In the genomic region with DNA sequence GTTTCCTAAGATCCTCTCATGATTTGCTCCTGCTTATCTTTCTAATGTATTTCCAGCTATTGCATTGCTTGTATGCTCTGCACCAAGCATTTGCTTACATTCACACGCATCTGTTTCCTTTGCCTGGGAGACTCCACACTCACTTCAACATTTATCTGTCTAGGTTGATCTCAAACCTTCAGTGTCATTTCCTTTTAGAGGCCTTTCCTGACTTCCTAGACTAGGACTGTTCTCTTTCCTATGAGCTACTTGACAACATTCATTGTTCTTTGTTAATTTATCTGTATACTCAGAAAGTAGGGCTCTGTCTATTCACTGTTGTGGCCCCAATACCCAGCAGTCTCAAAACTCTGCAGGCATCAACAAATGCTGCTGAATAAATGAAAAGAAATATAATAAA, we compare ENCODE assay signal across 19 cellular contexts.
DNase-seq lines count a peak whose midpoint lies in the region; ATAC-seq and TF ChIP-seq lines count a peak whose summit lies in the region.
"Had no signal": no experiment of that assay in that cellular context is flagged by ENCODE, and none has a peak within 500 bp of the region (broad histone marks: within the 10 kb centered on the region; RNA-seq: fewer than 3 reads in every experiment).

No MANE protein-coding gene starts in this region.

- POLR2A ChIA-PET in WTC11 (lab: Charles Lee): no interaction called here
- POLR2A ChIA-PET in activated CD4-positive, alpha-beta T cell treated with anti-CD3 and anti-CD28 coated beads for 36 hours (lab: Charles Lee): no interaction called here

- TF ChIP-seq CTCF in WTC11 (IDR thresholded peaks at IDR 0.05): no peak
- TF ChIP-seq CTCF in foreskin keratinocyte (conservative IDR thresholded peaks at IDR 0.05): no peak

- H3K4me1 Mint-ChIP-seq in WTC11: peaks cover 20% of the 10 kb centered on the region
- H3K4me1 Mint-ChIP-seq in activated CD4-positive, alpha-beta T cell treated with anti-CD3 and anti-CD28 coated beads for 36 hours: no peaks in the 10 kb centered on the region

- 83 to 88% methylated on average over 1 of the region's 1 CpG for WGBS in mesodermal cell (ENCODE audit: insufficient coverage in 2 of 2), 2 experiments

- no peaks in the 10 kb centered on the region for H3K9me3 Mint-ChIP-seq in WTC11
- no peaks in the 10 kb centered on the region for H3K9me3 Mint-ChIP-seq in activated CD4-positive, alpha-beta T cell treated with anti-CD3 and anti-CD28 coated beads for 36 hours (ENCODE audit: low read depth)
- H3K9me3 Mint-ChIP-seq: CD8-positive, alpha-beta T cell had no signal

- H3K36me3 Mint-ChIP-seq in WTC11: peaks cover 5% of the 10 kb centered on the region
- no peaks in the 10 kb centered on the region for H3K36me3 Mint-ChIP-seq in activated CD4-positive, alpha-beta T cell treated with anti-CD3 and anti-CD28 coated beads for 36 hours (ENCODE audit: low read depth)
- H3K36me3 Mint-ChIP-seq: CD8-positive, alpha-beta T cell had no signal

- H3K4me1 ChIP-seq in foreskin keratinocyte (peaks cover 41% of the 10 kb centered on the region), mesodermal cell (ENCODE audit: control insufficient read depth, insufficient read depth, low read length, poor library complexity, severe bottlenecking) (peaks cover 7% of the 10 kb centered on the region)

- no peak for ATAC-seq in WTC11
- no peak for ATAC-seq in foreskin keratinocyte
- ATAC-seq in GM19395 (IDR thresholded peaks at IDR 0.05; ENCODE audit: unreplicated experiment): no peak
- no peak for ATAC-seq in HG03460 (IDR thresholded peaks at IDR 0.05; ENCODE audit: unreplicated experiment)
- no peak for ATAC-seq in activated CD4-positive, alpha-beta T cell treated with anti-CD3 and anti-CD28 coated beads for 36 hours
- ATAC-seq: CD8-positive, alpha-beta T cell had no signal

- H3K27me3 ChIP-seq in foreskin keratinocyte: no peaks in the 10 kb centered on the region
- H3K27me3 ChIP-seq: BLaER1 treated with 17β-estradiol and CSF1 and Interleukin-3, amounts not matched to agents 10 nM and 100 nM had no signal

- CTCF ChIA-PET in WTC11 (lab: Charles Lee): interaction anchor here (2.0 kb wide), 1 partner anchor 247 kb away, joined by 5 read pairs; no protein-coding TSS in a partner anchor
- CTCF ChIA-PET in activated CD4-positive, alpha-beta T cell treated with anti-CD3 and anti-CD28 coated beads for 36 hours (lab: Charles Lee): interaction anchor here (1.0 kb wide), 1 partner anchor 375 kb away, joined by 3 read pairs; no protein-coding TSS in a partner anchor

- H3K27me3 Mint-ChIP-seq in WTC11 (ENCODE audit: low read depth): no peaks in the 10 kb centered on the region
- peaks cover 2% of the 10 kb centered on the region for H3K27me3 Mint-ChIP-seq in activated CD4-positive, alpha-beta T cell treated with anti-CD3 and anti-CD28 coated beads for 36 hours

- peaks cover 12% of the 10 kb centered on the region for H3K36me3 ChIP-seq in mesodermal cell (ENCODE audit: control insufficient read depth, insufficient read depth, low read length)

- DNase-seq in WTC11 (ENCODE audit: low spot score) (no peak), dermis blood vessel endothelial cell (peak; percentile 84), foreskin keratinocyte (no peak), NCI-H446 treated with DMSO at 0.1 percent for 48 hours (lab: John Stamatoyannopoulos, UW) (no peak)
- no peak for DNase-seq in activated CD4-positive, alpha-beta T cell treated with anti-CD3 and anti-CD28 coated beads for 36 hours
- DNase-seq: Calu3; CD8-positive, alpha-beta T cell; DMS53; EL; NCI-H1417; NCI-H2029; NCI-H2171 treated with DMSO at 0.1 percent for 48 hours; NK-92 treated with Interleukin-12 subunit alpha and Interleukin-12 subunit beta, amount 100 ng/mL, for 24 hours; Right ventricle myocardium superior had no signal

- no peak overlapping the region for H3K4me3 Mint-ChIP-seq in WTC11
- H3K4me3 Mint-ChIP-seq in activated CD4-positive, alpha-beta T cell treated with anti-CD3 and anti-CD28 coated beads for 36 hours: no peak overlapping the region
- H3K4me3 Mint-ChIP-seq: CD8-positive, alpha-beta T cell had no signal

- H3K9me3 ChIP-seq in mesodermal cell (ENCODE audit: control insufficient read depth, low read length): no peaks in the 10 kb centered on the region

- H3K27ac ChIP-seq in foreskin keratinocyte (peak overlapping the region; percentile 63), mesodermal cell (ENCODE audit: low read depth, low read length, severe bottlenecking) (peak overlapping the region; percentile 57)
- H3K27ac ChIP-seq: BLaER1 treated with 17β-estradiol and CSF1 and Interleukin-3, amounts not matched to agents 10 nM and 100 nM; KMS-11 had no signal

- intact Hi-C loops in activated CD4-positive, alpha-beta T cell treated with anti-CD3 and anti-CD28 coated beads for 36 hours (cut with DNase I, micrococcal nuclease): no loop called here

- H3K4me3 ChIP-seq in mesodermal cell (ENCODE audit: extremely low read depth, insufficient read depth, low read length, poor library complexity, severe bottlenecking): no peak overlapping the region
- H3K4me3 ChIP-seq: BLaER1 treated with 17β-estradiol and CSF1 and Interleukin-3, amounts not matched to agents 10 nM and 100 nM had no signal

- peak overlapping the region; percentile 12; the same call in 1 of the 2 replicates for H3K27ac Mint-ChIP-seq in WTC11
- H3K27ac Mint-ChIP-seq in activated CD4-positive, alpha-beta T cell treated with anti-CD3 and anti-CD28 coated beads for 36 hours: no peak overlapping the region
- H3K27ac Mint-ChIP-seq: CD8-positive, alpha-beta T cell had no signal

TF ChIP-seq in WTC11, 78 proteins besides CTCF, POLR2A, EP300 and RAD21:
- TF ChIP-seq GRHL2 (CRISPR knock-in tag; IDR thresholded peaks at IDR 0.05; ENCODE audit: insufficient replicate concordance, severe bottlenecking) (no peak), CBFB (CRISPR knock-in tag; IDR thresholded peaks at IDR 0.05; ENCODE audit: low read depth) (no peak), HMGA2 (CRISPR knock-in tag; IDR thresholded peaks at IDR 0.05) (0 out of 2 replicates have a peak, but pooled peaks have one; percentile 9)
